13 cellular contexts compared by ENCODE assay signal in genomic region chr3:29186982-29187718, GRCh38.
DNase-seq lines count a peak whose midpoint lies in the region; ATAC-seq, FAIRE-seq and TF ChIP-seq lines count a peak whose summit lies in the region.
"Had no signal": no experiment of that assay in that cellular context is flagged by ENCODE, and none has a peak within 500 bp of the region (broad histone marks: within the 10 kb centered on the region; RNA-seq: fewer than 3 reads in every experiment).

No MANE protein-coding gene starts in this region.

- no peak overlapping the region for H3K4me3 ChIP-seq in PC-9
- no peak overlapping the region for H3K4me3 ChIP-seq in endothelial cell of umbilical vein (replicated peaks in 1 of 3; ENCODE audit: insufficient read depth in 1 of 3, low read depth in 1 of 3, low read length in 3 of 3)
- no peak overlapping the region for H3K4me3 ChIP-seq in smooth muscle cell
- H3K4me3 ChIP-seq: mucosa of descending colon had no signal

- intact Hi-C loops in activated CD8-positive, alpha-beta T cell treated with anti-CD3 and anti-CD28 coated beads for 36 hours (cut with micrococcal nuclease), result no loop called here
- intact Hi-C loops in PC-9 (cut with micrococcal nuclease; ENCODE audit: unreplicated experiment) (loop anchor here (5.0 kb wide), 1 partner anchor 120 kb away; no protein-coding TSS in a partner anchor), endothelial cell of umbilical vein (cut with micrococcal nuclease) (loop anchor here (1.0 to 2.0 kb wide), 3 partner anchors 94 to 572 kb away; partner anchors contain the start of gene RBMS3)

- H2AFZ ChIP-seq in PC-9 (no peak overlapping the region), endothelial cell of umbilical vein (ENCODE audit: low read depth, low read length) (no peak overlapping the region), smooth muscle cell (ENCODE audit: low read depth) (no peak overlapping the region)

- DNase-seq in activated CD8-positive, alpha-beta T cell treated with anti-CD3 and anti-CD28 coated beads for 36 hours, result no peak
- no peak for DNase-seq in activated CD8-positive, alpha-beta T cell treated with anti-CD3 and anti-CD28 coated beads, Interleukin-2, amount 10 ng/mL, durations not matched to agents 7 days and 5 days
- DNase-seq in PC-9 (peak in 1 of 2 experiments; percentile 40), endothelial cell of umbilical vein (ENCODE audit: low read depth, low spot score) (peak; percentile 76), smooth muscle cell (lab: John Stamatoyannopoulos, UW; ENCODE audit: unreplicated experiment) (no peak), GM12892 (ENCODE audit: insufficient read length) (no peak)
- DNase-seq: activated CD4-positive, alpha-beta T cell treated with anti-CD3 and anti-CD28 coated beads for 1 hour; aorta; glutamatergic neuron; mucosa of descending colon; MV-4-11 had no signal

- no peak for TF ChIP-seq POLR2A in endothelial cell of umbilical vein (IDR thresholded peaks at IDR 0.05; ENCODE audit: low read depth, low read length)
- TF ChIP-seq POLR2A in GM12892 (IDR thresholded peaks at IDR 0.05; ENCODE audit: low read depth, low read length), result no peak

- H3K36me3 Mint-ChIP-seq in activated CD8-positive, alpha-beta T cell treated with anti-CD3 and anti-CD28 coated beads for 36 hours (ENCODE audit: low read depth), result no peaks in the 10 kb centered on the region
- H3K36me3 Mint-ChIP-seq in activated CD8-positive, alpha-beta T cell treated with anti-CD3 and anti-CD28 coated beads, Interleukin-2, amount 10 ng/mL, durations not matched to agents 7 days and 5 days (ENCODE audit: low read depth), result no peaks in the 10 kb centered on the region

- CTCF ChIA-PET in activated CD8-positive, alpha-beta T cell treated with anti-CD3 and anti-CD28 coated beads for 36 hours (lab: Charles Lee), result interaction anchor here (1.4 to 1.6 kb wide), 2 partner anchors 11 to 16 kb away, joined by 3 to 4 read pairs; no protein-coding TSS in a partner anchor
- CTCF ChIA-PET in activated CD8-positive, alpha-beta T cell treated with anti-CD3 and anti-CD28 coated beads, Interleukin-2, amount 10 ng/mL, durations not matched to agents 7 days and 5 days (lab: Charles Lee), result no interaction called here
- CTCF ChIA-PET in PC-9 (lab: Charles Lee), result no interaction called here
- CTCF ChIA-PET in endothelial cell of umbilical vein (lab: Charles Lee), result interaction anchor here (0.7 to 1.7 kb wide), 6 partner anchors 8 to 94 kb away, joined by 3 to 7 read pairs (median 4); partner anchors contain the start of gene RBMS3

- H3K4me3 Mint-ChIP-seq in activated CD8-positive, alpha-beta T cell treated with anti-CD3 and anti-CD28 coated beads for 36 hours, result no peak overlapping the region
- H3K4me3 Mint-ChIP-seq in activated CD8-positive, alpha-beta T cell treated with anti-CD3 and anti-CD28 coated beads, Interleukin-2, amount 10 ng/mL, durations not matched to agents 7 days and 5 days, result no peak overlapping the region

- no TSS peak for BruUV-seq in PC-9 (replicated peaks; lab: Mats Ljungman, UMichigan)
- TSS peak; percentile 93 for BruUV-seq in endothelial cell of umbilical vein (replicated peaks; lab: Mats Ljungman, UMichigan)

- no peaks in the 10 kb centered on the region for H3K36me3 ChIP-seq in PC-9 (ENCODE audit: low read depth)
- no peaks in the 10 kb centered on the region for H3K36me3 ChIP-seq in endothelial cell of umbilical vein (ENCODE audit: control insufficient read depth in 2 of 2, extremely low read depth in 1 of 2, insufficient read depth in 2 of 2, low read length in 2 of 2)
- H3K36me3 ChIP-seq in smooth muscle cell (ENCODE audit: low read depth), result no peaks in the 10 kb centered on the region

- H3K9me3 Mint-ChIP-seq in activated CD8-positive, alpha-beta T cell treated with anti-CD3 and anti-CD28 coated beads for 36 hours, result peaks cover 3% of the 10 kb centered on the region
- H3K9me3 Mint-ChIP-seq in activated CD8-positive, alpha-beta T cell treated with anti-CD3 and anti-CD28 coated beads, Interleukin-2, amount 10 ng/mL, durations not matched to agents 7 days and 5 days (ENCODE audit: insufficient read depth), result no peaks in the 10 kb centered on the region

- peaks cover 14% of the 10 kb centered on the region for H3K4me1 Mint-ChIP-seq in activated CD8-positive, alpha-beta T cell treated with anti-CD3 and anti-CD28 coated beads for 36 hours (ENCODE audit: low read depth)
- H3K4me1 Mint-ChIP-seq in activated CD8-positive, alpha-beta T cell treated with anti-CD3 and anti-CD28 coated beads, Interleukin-2, amount 10 ng/mL, durations not matched to agents 7 days and 5 days (ENCODE audit: low read depth), result peaks cover 5% of the 10 kb centered on the region

- H4K20me1 ChIP-seq in PC-9 (ENCODE audit: insufficient read depth), result no peaks in the 10 kb centered on the region
- H4K20me1 ChIP-seq in endothelial cell of umbilical vein (replicated peaks; ENCODE audit: control insufficient read depth, extremely low read depth, insufficient read depth, low read length), result no peaks in the 10 kb centered on the region
- no peaks in the 10 kb centered on the region for H4K20me1 ChIP-seq in smooth muscle cell (ENCODE audit: low read depth)

- H3K9me1 ChIP-seq in endothelial cell of umbilical vein (replicated peaks; ENCODE audit: control insufficient read depth, extremely low read depth, insufficient read depth, low read length), result no peaks in the 10 kb centered on the region

- H3K4me2 ChIP-seq in PC-9, result 0 out of 2 replicates have a peak overlapping the region, but pooled peaks have one; percentile 11
- H3K4me2 ChIP-seq in endothelial cell of umbilical vein (ENCODE audit: insufficient read depth, low read length), result peak overlapping the region; percentile 30
- H3K4me2 ChIP-seq in smooth muscle cell, result peak overlapping the region; percentile 5

- H3K9me3 ChIP-seq in PC-9 (ENCODE audit: insufficient read depth, low read depth) (0 out of 2 replicates have a peak, but pooled peaks cover under 1% of the 10 kb centered on the region), endothelial cell of umbilical vein (replicated peaks; ENCODE audit: control insufficient read depth, insufficient read depth, low read length) (no peaks in the 10 kb centered on the region), smooth muscle cell (replicated peaks; ENCODE audit: low read depth) (no peaks in the 10 kb centered on the region)
- H3K9me3 ChIP-seq: mucosa of descending colon had no signal

- peak; percentile 46 for FAIRE-seq in endothelial cell of umbilical vein (lab: Jason Lieb, UNC)
- no peak for FAIRE-seq in GM12892 (lab: Jason Lieb, UNC)

- no peaks in the 10 kb centered on the region for H3K27me3 ChIP-seq in PC-9 (ENCODE audit: insufficient read depth, low read depth)
- no peaks in the 10 kb centered on the region for H3K27me3 ChIP-seq in endothelial cell of umbilical vein (ENCODE audit: control insufficient read depth in 2 of 2, insufficient read depth in 2 of 2, low read length in 2 of 2)
- H3K27me3 ChIP-seq in smooth muscle cell (ENCODE audit: low read depth), result no peaks in the 10 kb centered on the region

- ATAC-seq in activated CD8-positive, alpha-beta T cell treated with anti-CD3 and anti-CD28 coated beads for 36 hours, result peak; percentile 28
- no peak for ATAC-seq in activated CD8-positive, alpha-beta T cell treated with anti-CD3 and anti-CD28 coated beads, Interleukin-2, amount 10 ng/mL, durations not matched to agents 7 days and 5 days
- ATAC-seq in HG03460 (IDR thresholded peaks at IDR 0.05; ENCODE audit: unreplicated experiment), result no peak
- ATAC-seq in GM19397 (IDR thresholded peaks at IDR 0.05; ENCODE audit: unreplicated experiment), result no peak
- ATAC-seq: mucosa of descending colon had no signal

- H3F3A ChIP-seq in PC-9 (ENCODE audit: insufficient read depth, low read depth), result no peaks in the 10 kb centered on the region
- peaks cover 14% of the 10 kb centered on the region for H3F3A ChIP-seq in smooth muscle cell (ENCODE audit: low read depth)

- POLR2A ChIA-PET in activated CD8-positive, alpha-beta T cell treated with anti-CD3 and anti-CD28 coated beads for 36 hours (lab: Charles Lee), result no interaction called here
- POLR2A ChIA-PET in activated CD8-positive, alpha-beta T cell treated with anti-CD3 and anti-CD28 coated beads, Interleukin-2, amount 10 ng/mL, durations not matched to agents 7 days and 5 days (lab: Charles Lee), result no interaction called here
- POLR2A ChIA-PET in PC-9 (lab: Charles Lee; ENCODE audit: unreplicated experiment), result interaction anchor here (0.7 kb wide), 1 partner anchor 120 kb away, joined by 4 read pairs; no protein-coding TSS in a partner anchor
- POLR2A ChIA-PET in endothelial cell of umbilical vein (lab: Charles Lee), result no interaction called here

- H3K27ac Mint-ChIP-seq in activated CD8-positive, alpha-beta T cell treated with anti-CD3 and anti-CD28 coated beads for 36 hours, result peak overlapping the region; percentile 60
- H3K27ac Mint-ChIP-seq in activated CD8-positive, alpha-beta T cell treated with anti-CD3 and anti-CD28 coated beads, Interleukin-2, amount 10 ng/mL, durations not matched to agents 7 days and 5 days, result no peak overlapping the region

- peak overlapping the region; percentile 47 for H3K27ac ChIP-seq in PC-9
- peak overlapping the region; percentile 90 for H3K27ac ChIP-seq in endothelial cell of umbilical vein (ENCODE audit: insufficient read depth, low read depth, low read length)
- H3K27ac ChIP-seq in smooth muscle cell (ENCODE audit: low read depth), result peak overlapping the region; percentile 95

- no peaks in the 10 kb centered on the region for H3K79me2 ChIP-seq in PC-9 (ENCODE audit: low read depth)
- H3K79me2 ChIP-seq in endothelial cell of umbilical vein (ENCODE audit: control insufficient read depth, insufficient read depth, low read length), result no peaks in the 10 kb centered on the region
- no peaks in the 10 kb centered on the region for H3K79me2 ChIP-seq in smooth muscle cell (ENCODE audit: low read depth)

- H3K9ac ChIP-seq in endothelial cell of umbilical vein (replicated peaks; ENCODE audit: extremely low read depth, insufficient read depth, low read length), result peak overlapping the region; percentile 47
- H3K9ac ChIP-seq in smooth muscle cell (ENCODE audit: low read depth), result peak overlapping the region; percentile 11

- H3K9me2 ChIP-seq in PC-9 (ENCODE audit: insufficient read depth), result peaks cover 3% of the 10 kb centered on the region; the same call in 1 of the 2 replicates

- H3K27me3 Mint-ChIP-seq in activated CD8-positive, alpha-beta T cell treated with anti-CD3 and anti-CD28 coated beads for 36 hours, result no peaks in the 10 kb centered on the region
- peaks cover 2% of the 10 kb centered on the region for H3K27me3 Mint-ChIP-seq in activated CD8-positive, alpha-beta T cell treated with anti-CD3 and anti-CD28 coated beads, Interleukin-2, amount 10 ng/mL, durations not matched to agents 7 days and 5 days (ENCODE audit: low read depth)

- H3K4me1 ChIP-seq in PC-9 (replicated peaks; ENCODE audit: insufficient read depth) (peaks cover 13% of the 10 kb centered on the region; the same call in 1 of the 2 replicates), endothelial cell of umbilical vein (ENCODE audit: control insufficient read depth, extremely low read depth, insufficient read depth, low read length) (peaks cover 17% of the 10 kb centered on the region), smooth muscle cell (ENCODE audit: low read depth) (peaks cover 19% of the 10 kb centered on the region)

- TF ChIP-seq CTCF in activated CD8-positive, alpha-beta T cell treated with anti-CD3 and anti-CD28 coated beads for 36 hours (IDR thresholded peaks at IDR 0.05), result no peak
- TF ChIP-seq CTCF in PC-9 (conservative IDR thresholded peaks at IDR 0.05) (no peak), endothelial cell of umbilical vein (IDR thresholded peaks at IDR 0.05; ENCODE audit: extremely low read depth in 1 of 2, insufficient read depth in 1 of 2, low read depth in 1 of 2, low read length in 2 of 2) (no peak), smooth muscle cell (IDR thresholded peaks at IDR 0.05; ENCODE audit: borderline replicate concordance, insufficient read depth, poor library complexity, severe bottlenecking) (no peak)

- dilution Hi-C loops in endothelial cell of umbilical vein (cut with MboI; ENCODE audit: extremely low pct_ligation_motif_present, low sequenced_read_pairs), result no loop called here

- 42% methylated on average over 3 of the region's 3 CpGs for WGBS in smooth muscle cell (ENCODE audit: low lambda C conversion rate)

Comparison
In these comparisons a context has a peak if more than half of its experiments do, and no peak if none do; other contexts are left out.
1. CTCF ChIA-PET loops: an anchor here in activated CD8-positive, alpha-beta T cell treated with anti-CD3 and anti-CD28 coated beads for 36 hours (1.4 to 1.6 kb wide) and endothelial cell of umbilical vein (0.7 to 1.7 kb wide); none called in activated CD8-positive, alpha-beta T cell treated with anti-CD3 and anti-CD28 coated beads, Interleukin-2, amount 10 ng/mL, durations not matched to agents 7 days and 5 days and PC-9.